In genomic region chr6:14455942-14456648, GRCh38 we compare ENCODE assay signal across 17 cellular contexts.
"Had no signal": no experiment of that assay in that cellular context is flagged by ENCODE, and none has a peak within 500 bp of the region (broad histone marks: within the 10 kb centered on the region; RNA-seq: fewer than 3 reads in every experiment).

No MANE protein-coding gene starts in this region.

- H3K27me3 ChIP-seq: ascending aorta, foreskin keratinocyte, sigmoid colon, upper lobe of left lung had no signal

- H3K27me3 Mint-ChIP-seq: activated naive CD8-positive, alpha-beta T cell treated with anti-CD3 and anti-CD28 coated beads, Interleukin-2, amount 50 U/mL, for 24 hours; T-cell had no signal

- H3K4me3 ChIP-seq: ascending aorta, psoas muscle, sigmoid colon, upper lobe of left lung had no signal

- H3K27ac Mint-ChIP-seq: activated naive CD8-positive, alpha-beta T cell treated with anti-CD3 and anti-CD28 coated beads, Interleukin-2, amount 50 U/mL, for 24 hours; nephron progenitor cell; T-cell had no signal

- H3K4me1 ChIP-seq: psoas muscle had no signal

- H3K4me3 Mint-ChIP-seq: activated naive CD8-positive, alpha-beta T cell treated with anti-CD3 and anti-CD28 coated beads, Interleukin-2, amount 50 U/mL, for 24 hours; nephron progenitor cell had no signal

- ATAC-seq: activated naive CD8-positive, alpha-beta T cell treated with anti-CD3 and anti-CD28 coated beads, Interleukin-2, amount 50 U/mL, for 24 hours; foreskin keratinocyte; left lobe of liver; T-cell had no signal

- H3K27ac ChIP-seq: ascending aorta, foreskin keratinocyte, psoas muscle, sigmoid colon, upper lobe of left lung had no signal

- H3K9me3 ChIP-seq: ascending aorta, psoas muscle, sigmoid colon, upper lobe of left lung had no signal

- H3K36me3 ChIP-seq: ascending aorta, sigmoid colon, upper lobe of left lung had no signal

- H3K9me3 Mint-ChIP-seq: activated naive CD8-positive, alpha-beta T cell treated with anti-CD3 and anti-CD28 coated beads, Interleukin-2, amount 50 U/mL, for 24 hours; nephron progenitor cell; T-cell had no signal

- DNase-seq: activated CD8-positive, alpha-beta memory T cell treated with anti-CD3 and anti-CD28 coated beads for 24 hours; activated gamma-delta T cell; activated naive CD8-positive, alpha-beta T cell treated with anti-CD3 and anti-CD28 coated beads, Interleukin-2, amount 50 U/mL, for 24 hours; activated T-cell treated with anti-CD3 and anti-CD28 coated beads for 4 hours; head of caudate nucleus; mesenchymal stem cell; nephron progenitor cell; psoas muscle; sigmoid colon; stimulated activated CD4-positive, alpha-beta T cell treated with anti-CD3 and anti-CD28 coated beads, Interleukin-2, amount 100 ng/mL, for 24 hours; stimulated activated naive CD4-positive, alpha-beta T cell; T-cell; T1000; upper lobe of left lung had no signal

- H3K36me3 Mint-ChIP-seq: T-cell had no signal
